10 cellular contexts compared by ENCODE assay signal in the genomic region with DNA sequence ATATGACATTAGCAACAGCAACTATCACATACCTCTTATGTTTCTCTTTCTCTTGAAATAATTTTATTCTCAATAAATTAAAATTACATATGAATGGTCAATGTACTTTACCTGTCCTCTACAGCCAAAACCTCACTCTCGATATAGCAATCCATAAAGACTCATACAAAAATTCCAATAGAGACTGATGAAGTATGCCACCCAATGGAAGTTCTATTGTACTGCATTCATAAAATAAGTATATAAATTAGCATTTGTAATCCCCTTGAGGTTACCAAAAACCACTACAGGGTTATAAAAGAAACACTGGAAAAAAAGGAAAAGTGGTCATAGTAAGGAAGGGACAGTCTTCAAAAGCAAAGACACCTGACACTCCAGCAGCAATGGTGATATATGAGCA. TPM values are rescaled to one million over a fixed set of nuclear protein-coding genes. Genes with fewer than 3 reads are reported as not detected.
DNase-seq lines count a peak whose midpoint lies in the region; ATAC-seq and TF ChIP-seq lines count a peak whose summit lies in the region.
"Had no signal": no experiment of that assay in that cellular context is flagged by ENCODE, and none has a peak within 500 bp of the region (broad histone marks: within the 10 kb centered on the region; RNA-seq: fewer than 3 reads in every experiment).

No MANE protein-coding gene starts in this region.

- H3K27me3 ChIP-seq in neuronal stem cell (ENCODE audit: control insufficient read depth in 3 of 3, insufficient read depth in 3 of 3, low read depth in 1 of 3, low read length in 3 of 3) = no peaks in the 10 kb centered on the region

- no peaks in the 10 kb centered on the region for H3K27me3 Mint-ChIP-seq in mesothelial cell of epicardium (ENCODE audit: low read depth)

- DNase-seq in DMS53 treated with DMSO at 0.1 percent for 48 hours (lab: John Stamatoyannopoulos, UW; ENCODE audit: unreplicated experiment) (peak; percentile 9), M059J (ENCODE audit: low read depth) (peak; percentile 22), cerebellar cortex (ENCODE audit: low spot score) (peak; percentile 1), mesothelial cell of epicardium (ENCODE audit: low spot score in 2 of 2, unreplicated experiment in 2 of 2) (no peak), neuronal stem cell (ENCODE audit: low spot score) (no peak), NCI-H146 treated with DMSO at 0.1 percent for 48 hours (lab: John Stamatoyannopoulos, UW; ENCODE audit: unreplicated experiment) (no peak)
- DNase-seq: activated gamma-delta T cell; stimulated activated CD4-positive, alpha-beta T cell treated with anti-CD3 and anti-CD28 coated beads, Interleukin-2, amount 100 ng/mL, for 24 hours had no signal

- peaks cover 9% of the 10 kb centered on the region for H3K36me3 Mint-ChIP-seq in mesothelial cell of epicardium

- no peak overlapping the region for H3K4me3 Mint-ChIP-seq in mesothelial cell of epicardium

- no peak overlapping the region for H3K4me2 ChIP-seq in neuronal stem cell (ENCODE audit: insufficient read depth, low read length, poor library complexity, severe bottlenecking)

- H3K9me3 Mint-ChIP-seq in mesothelial cell of epicardium = peaks cover 9% of the 10 kb centered on the region

- H4K91ac ChIP-seq in neuronal stem cell (ENCODE audit: low read depth, low read length, poor library complexity) = no peak overlapping the region

- no peak for TF ChIP-seq POLR2A in GM18505 (IDR thresholded peaks at IDR 0.05; ENCODE audit: borderline replicate concordance, extremely low read depth, insufficient read depth, insufficient read length)

- peaks cover 0 to 8% of the 10 kb centered on the region in 2 donors for H3K36me3 ChIP-seq in neuronal stem cell (replicated peaks in 1 of 2; ENCODE audit: control insufficient read depth in 2 of 2, insufficient read depth in 2 of 2, low read length in 2 of 2)

- no peak overlapping the region for H4K8ac ChIP-seq in neuronal stem cell (ENCODE audit: low read depth, low read length)

- WGBS in neuronal stem cell (ENCODE audit: extremely low coverage in 2 of 2, insufficient read length in 2 of 2, insufficient replicate concordance in 1 of 2), 2 donors = no CpG with 5 or more reads among the region's 1 CpG

- no peak overlapping the region for H2BK5ac ChIP-seq in neuronal stem cell (ENCODE audit: low read length)

- H3K4me1 ChIP-seq in neuronal stem cell (ENCODE audit: control insufficient read depth in 2 of 2, insufficient read depth in 1 of 2, low read depth in 1 of 2, low read length in 2 of 2) = no peaks in the 10 kb centered on the region

- no peak overlapping the region for H2BK15ac ChIP-seq in neuronal stem cell (ENCODE audit: low read length)

- H3K14ac ChIP-seq in neuronal stem cell (ENCODE audit: low read length) = no peak overlapping the region

- no peak overlapping the region for H3K27ac Mint-ChIP-seq in mesothelial cell of epicardium

- H3K27ac ChIP-seq in neuronal stem cell (replicated peaks; ENCODE audit: low read length) = no peak overlapping the region

- no peaks in the 10 kb centered on the region for H3K4me1 Mint-ChIP-seq in mesothelial cell of epicardium

- no peak overlapping the region for H3K4me3 ChIP-seq in neuronal stem cell (ENCODE audit: low read length in 2 of 2)

- ATAC-seq in GM18505 (IDR thresholded peaks at IDR 0.05; ENCODE audit: unreplicated experiment) (no peak), HG03439 (IDR thresholded peaks at IDR 0.05; ENCODE audit: unreplicated experiment) (no peak)

- no peak overlapping the region for H2AK5ac ChIP-seq in neuronal stem cell (ENCODE audit: low read depth, low read length)

- H3K9me3 ChIP-seq in neuronal stem cell (replicated peaks in 1 of 2; ENCODE audit: control insufficient read depth in 2 of 2, insufficient read depth in 1 of 2, low read depth in 1 of 2, low read length in 2 of 2) = no peaks in the 10 kb centered on the region

- H3K4ac ChIP-seq in neuronal stem cell (ENCODE audit: low read length) = no peak overlapping the region

- no peak overlapping the region for H2BK120ac ChIP-seq in neuronal stem cell (ENCODE audit: low read depth, low read length)

- H2BK12ac ChIP-seq in neuronal stem cell (ENCODE audit: low read length) = no peak overlapping the region

- H3K23ac ChIP-seq in neuronal stem cell (ENCODE audit: low read depth, low read length, poor library complexity) = no peak overlapping the region

- H2AFZ ChIP-seq in neuronal stem cell (ENCODE audit: low read length) = no peak overlapping the region

- H3K79me1 ChIP-seq in neuronal stem cell (ENCODE audit: low read depth, low read length) = no peaks in the 10 kb centered on the region

- peak; percentile 41 for TF ChIP-seq CTCF in mesothelial cell of epicardium (IDR thresholded peaks at IDR 0.05; ENCODE audit: unreplicated experiment)

- H3K18ac ChIP-seq in neuronal stem cell (ENCODE audit: low read length) = no peak overlapping the region

- H3K9ac ChIP-seq in neuronal stem cell (ENCODE audit: low read depth, low read length, poor library complexity) = no peak overlapping the region

RNA-seq across cellular contexts. Expression of gene CLDN2, which starts 32.8 kb away (rescaled TPM):
- total RNA-seq in M059J (2014; rRNA removed; shearing (Covaris generic)) = not detected in 2 replicates
- not detected in 3 replicates for total RNA-seq in mesothelial cell of epicardium
- polyA plus RNA-seq in neuronal stem cell (2013, experiment 1 of 2) = 0.35 TPM
- 0.35 TPM for polyA plus RNA-seq in neuronal stem cell (2013, experiment 2 of 2)

RNA-seq across cellular contexts. Expression of gene MORC4, which starts 47.0 kb away (rescaled TPM):
- total RNA-seq in M059J (2014; rRNA removed; shearing (Covaris generic)) = 7.7 and 12.5 TPM in 2 replicates
- 22.2 to 23.0 TPM (median 22.9 TPM) in 3 replicates for total RNA-seq in mesothelial cell of epicardium
- 5.0 TPM for polyA plus RNA-seq in neuronal stem cell (2013, experiment 1 of 2)
- polyA plus RNA-seq in neuronal stem cell (2013, experiment 2 of 2) = 4.8 TPM

RNA-seq across cellular contexts. Expression of gene RIPPLY1, which starts 49.8 kb away (rescaled TPM):
- total RNA-seq in M059J (2014; rRNA removed; shearing (Covaris generic)) = not detected in 2 replicates
- not detected in 3 replicates for total RNA-seq in mesothelial cell of epicardium
- not detected for polyA plus RNA-seq in neuronal stem cell (2013, experiment 1 of 2)
- polyA plus RNA-seq in neuronal stem cell (2013, experiment 2 of 2) = not detected

Comparison
In these comparisons a context has a peak if more than half of its experiments do, and no peak if none do; other contexts are left out.
1. DNase-seq: peak in DMS53 treated with DMSO at 0.1 percent for 48 hours (single experiment), M059J (single experiment) and cerebellar cortex (single experiment); none in mesothelial cell of epicardium (0 of 2), neuronal stem cell (single experiment) and NCI-H146 treated with DMSO at 0.1 percent for 48 hours (single experiment).